ENCODE assay signal across 8 cellular contexts in the genomic region with DNA sequence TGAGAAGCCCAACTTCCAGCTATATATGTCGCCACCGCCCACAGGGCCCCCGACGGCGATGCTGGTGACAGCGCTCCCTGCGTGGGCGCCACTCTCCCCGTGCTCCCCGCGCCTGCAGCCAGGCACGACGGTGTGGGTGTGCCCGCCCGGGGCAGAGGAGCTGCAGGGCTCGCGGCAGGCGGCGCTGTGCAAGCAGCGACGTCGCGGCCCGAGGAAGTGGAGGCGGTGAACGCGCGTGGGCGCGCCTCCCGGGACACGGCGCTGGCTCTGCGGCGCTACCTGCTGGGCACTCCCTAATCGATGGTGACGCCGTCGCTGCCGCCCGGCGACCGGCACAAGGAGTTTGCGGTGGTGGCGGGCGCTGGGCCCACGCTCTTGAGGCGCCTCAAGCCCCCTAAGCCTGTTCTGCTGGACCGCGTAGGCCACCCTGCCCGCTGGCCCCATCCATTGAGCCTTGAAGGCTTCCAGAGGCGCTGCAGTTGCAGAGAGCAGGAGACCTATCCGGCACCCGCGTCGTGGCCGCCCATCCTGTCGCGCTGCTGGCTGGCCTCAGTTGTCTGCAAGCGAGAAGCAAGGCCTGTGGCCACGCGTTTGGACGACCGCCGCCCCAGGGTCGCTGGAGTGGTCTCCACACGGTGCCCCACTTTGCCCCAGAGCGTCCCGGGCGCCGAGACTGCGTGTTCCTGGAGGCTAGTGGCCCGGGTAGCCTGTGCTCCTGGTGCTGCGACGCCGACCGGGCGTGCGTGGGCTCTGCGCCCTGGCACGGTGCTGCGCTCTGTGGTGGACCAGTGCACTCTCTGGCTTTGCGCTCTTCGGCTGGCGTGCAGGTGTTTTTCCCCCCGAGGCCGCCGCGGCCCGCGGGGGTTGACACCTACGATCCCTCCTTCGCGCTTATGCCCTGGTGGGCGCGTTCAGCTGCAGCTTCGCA. TPM values are rescaled to one million over a fixed set of nuclear protein-coding genes. Genes with fewer than 3 reads are reported as not detected.
A peak's percentile ranks its signal among the peaks of the same experiment; 100 is the strongest.
DNase-seq lines count a peak whose midpoint lies in the region; ATAC-seq and TF ChIP-seq lines count a peak whose summit lies in the region.

No MANE protein-coding gene starts in this region.

- no peak overlapping the region for H3K9ac ChIP-seq in smooth muscle cell (ENCODE audit: low read depth)

- H3K4me3 ChIP-seq in right atrium auricular region (peak overlapping the region in 1 of 2 donors; percentile 11), smooth muscle cell (no peak overlapping the region)

- ATAC-seq in Right ventricle myocardium inferior (peak; percentile 75), HG02938 (IDR thresholded peaks at IDR 0.05; ENCODE audit: unreplicated experiment) (no peak), GM18511 (IDR thresholded peaks at IDR 0.05; ENCODE audit: unreplicated experiment) (no peak)

- WGBS in smooth muscle cell (ENCODE audit: low lambda C conversion rate): 21% methylated on average over 82 of the region's 97 CpGs

- H3K27me3 ChIP-seq in right atrium auricular region: peaks cover 5 to 6% of the 10 kb centered on the region in 2 donors
- H3K27me3 ChIP-seq in smooth muscle cell (ENCODE audit: low read depth): peaks cover 41% of the 10 kb centered on the region

- H3K27ac ChIP-seq in right atrium auricular region: no peak overlapping the region
- H3K27ac ChIP-seq in smooth muscle cell (ENCODE audit: low read depth): no peak overlapping the region

- H3K36me3 ChIP-seq in right atrium auricular region (no peaks in the 10 kb centered on the region), smooth muscle cell (ENCODE audit: low read depth) (no peaks in the 10 kb centered on the region)

- peak overlapping the region; percentile 32 for H3K4me2 ChIP-seq in smooth muscle cell

- no peaks in the 10 kb centered on the region for H3K79me2 ChIP-seq in smooth muscle cell (ENCODE audit: low read depth)

- peaks cover 0 to 11% of the 10 kb centered on the region in 2 donors for H3K4me1 ChIP-seq in right atrium auricular region
- no peaks in the 10 kb centered on the region for H3K4me1 ChIP-seq in smooth muscle cell (ENCODE audit: low read depth)

- no peaks in the 10 kb centered on the region for H3K9me3 ChIP-seq in right atrium auricular region
- no peaks in the 10 kb centered on the region for H3K9me3 ChIP-seq in smooth muscle cell (replicated peaks; ENCODE audit: low read depth)

- intact Hi-C loops in Right ventricle myocardium inferior (cut with DNase I): no loop called here
- intact Hi-C loops in head of caudate nucleus (cut with DNase I): no loop called here

- H4K20me1 ChIP-seq in smooth muscle cell (ENCODE audit: low read depth): no peaks in the 10 kb centered on the region

- no peak overlapping the region for H2AFZ ChIP-seq in smooth muscle cell (ENCODE audit: low read depth)

- no peaks in the 10 kb centered on the region for H3F3A ChIP-seq in smooth muscle cell (ENCODE audit: low read depth)

- TF ChIP-seq CTCF in right atrium auricular region (IDR thresholded peaks at IDR 0.05) (peak in 1 of 2 donors; percentile 46), smooth muscle cell (IDR thresholded peaks at IDR 0.05; ENCODE audit: borderline replicate concordance, insufficient read depth, poor library complexity, severe bottlenecking) (peak; percentile 24)

- peak; percentile 87 for DNase-seq in Right ventricle myocardium inferior (ENCODE audit: missing footprints)
- no peak for DNase-seq in right atrium auricular region (ENCODE audit: low spot score)
- peak; percentile 67 for DNase-seq in activated T-cell treated with anti-CD3 and anti-CD28 coated beads for 48 hours (ENCODE audit: low read depth)
- DNase-seq in head of caudate nucleus: peak; percentile 11 to 91 (median 74)
- no peak for DNase-seq in smooth muscle cell (lab: John Stamatoyannopoulos, UW; ENCODE audit: unreplicated experiment)
- no peak for DNase-seq in GOT3 (lab: John Stamatoyannopoulos, UW)

RNA-seq across cellular contexts. Expression of gene LRFN3, which starts 23.1 kb away (rescaled TPM):
- total RNA-seq in Right ventricle myocardium inferior: 8.4 TPM
- total RNA-seq in right atrium auricular region: 10 to 100 TPM; 10.5 to 13.1 TPM
- 6.0 and 6.2 TPM in 2 replicates for total RNA-seq in smooth muscle cell
- polyA plus RNA-seq in smooth muscle cell: 15.3 and 15.5 TPM in 2 replicates

RNA-seq across cellular contexts. Expression of gene SDHAF1, which starts 35.7 kb away (rescaled TPM):
- 9.7 TPM for total RNA-seq in Right ventricle myocardium inferior
- total RNA-seq in right atrium auricular region: 10 to 100 TPM; 30.8 to 34.9 TPM
- 24.0 TPM in 2 replicates for total RNA-seq in smooth muscle cell
- 27.1 and 27.7 TPM in 2 replicates for polyA plus RNA-seq in smooth muscle cell

RNA-seq across cellular contexts. Expression of gene SYNE4, which starts 49.3 kb away (rescaled TPM):
- total RNA-seq in Right ventricle myocardium inferior (0.35 TPM), right atrium auricular region (not detected), smooth muscle cell (1.1 and 1.9 TPM in 2 replicates)
- 2.6 and 8.8 TPM in 2 replicates for polyA plus RNA-seq in smooth muscle cell

RNA-seq across cellular contexts. Expression of gene TYROBP, which starts 51.2 kb away (rescaled TPM):
- total RNA-seq in Right ventricle myocardium inferior (34.5 TPM), right atrium auricular region (10 to 100 TPM; 26.1 to 85.4 TPM), smooth muscle cell (not detected in 2 replicates)
- not detected in 2 replicates for polyA plus RNA-seq in smooth muscle cell

RNA-seq across cellular contexts. Expression of gene ALKBH6, which starts 54.7 kb away (rescaled TPM):
- 12.1 TPM for total RNA-seq in Right ventricle myocardium inferior
- 10 to 100 TPM; 16.2 to 16.5 TPM for total RNA-seq in right atrium auricular region
- 26.2 and 35.4 TPM in 2 replicates for total RNA-seq in smooth muscle cell
- polyA plus RNA-seq in smooth muscle cell: 36.1 and 37.4 TPM in 2 replicates

Comparison
In these comparisons a context has a peak if more than half of its experiments do, and no peak if none do; other contexts are left out.
1. DNase-seq: peak in Right ventricle myocardium inferior (single experiment), activated T-cell treated with anti-CD3 and anti-CD28 coated beads for 48 hours (single experiment) and head of caudate nucleus (42 of 42); none in right atrium auricular region (single experiment), smooth muscle cell (single experiment) and GOT3 (single experiment).